In genomic region chr4:87031946-87032345, GRCh38 we compare ENCODE assay signal across 2 cellular contexts.
TF ChIP-seq lines count a peak whose summit lies in the region.

No MANE protein-coding gene starts in this region.

TF ChIP-seq in GM12878, 131 proteins besides CTCF, POLR2A, EP300 and RAD21 (continued from another document):
- no peak for TF ChIP-seq ZBTB40 (IDR thresholded peaks at IDR 0.05; ENCODE audit: borderline replicate concordance)
- no peak for TF ChIP-seq NKRF (conservative IDR thresholded peaks at IDR 0.05)
- no peak for TF ChIP-seq ZNF384 (IDR thresholded peaks at IDR 0.05; ENCODE audit: borderline replicate concordance, low read depth, low read length)
- no peak for TF ChIP-seq ZSCAN29 (IDR thresholded peaks at IDR 0.05)
- no peak for TF ChIP-seq MEF2A (IDR thresholded peaks at IDR 0.05; ENCODE audit: insufficient read depth, low read depth, low read length)
- no peak for TF ChIP-seq ZNF622 (IDR thresholded peaks at IDR 0.05)
- no peak for TF ChIP-seq IKZF2 (IDR thresholded peaks at IDR 0.05)
- TF ChIP-seq CHD2 (IDR thresholded peaks at IDR 0.05; ENCODE audit: borderline replicate concordance, low read depth, low read length): no peak
- no peak for TF ChIP-seq PRDM15 (CRISPR knock-in tag; IDR thresholded peaks at IDR 0.05)
- no peak for TF ChIP-seq FOXM1 (IDR thresholded peaks at IDR 0.05; ENCODE audit: low read depth, low read length)
- TF ChIP-seq YBX1 (IDR thresholded peaks at IDR 0.05): no peak
- no peak for TF ChIP-seq TAF1 (IDR thresholded peaks at IDR 0.05; ENCODE audit: borderline replicate concordance, low read depth, low read length)
- TF ChIP-seq RELA (IDR thresholded peaks at IDR 0.05; ENCODE audit: borderline replicate concordance, partially characterized antibody): no peak

TF ChIP-seq in HepG2, 621 proteins besides CTCF, POLR2A, EP300 and RAD21 (continued from another document):
- TF ChIP-seq TFE3 (CRISPR knock-in tag; IDR thresholded peaks at IDR 0.05): no peak
- no peak for TF ChIP-seq KDM5A (IDR thresholded peaks at IDR 0.05; ENCODE audit: borderline replicate concordance, low read length)
- TF ChIP-seq ZNF703 (CRISPR knock-in tag; IDR thresholded peaks at IDR 0.05; ENCODE audit: borderline replicate concordance): no peak
- TF ChIP-seq ZNF292 (CRISPR knock-in tag; IDR thresholded peaks at IDR 0.05; ENCODE audit: borderline replicate concordance, low read depth): no peak
- no peak for TF ChIP-seq ZNF580 (CRISPR knock-in tag; IDR thresholded peaks at IDR 0.05; ENCODE audit: borderline replicate concordance, low read depth)
